In genomic region chr4:15513545-15513944, GRCh38 we compare ENCODE assay signal across 1 cellular context.
TF ChIP-seq lines count a peak whose summit lies in the region.

No MANE protein-coding gene starts in this region.

TF ChIP-seq in IMR-90, 13 proteins besides CTCF, POLR2A, EP300 and RAD21:
- TF ChIP-seq RFX5 (IDR thresholded peaks at IDR 0.05; ENCODE audit: low read depth, low read length), result no peak
- no peak for TF ChIP-seq NFE2L2 (IDR thresholded peaks at IDR 0.05; ENCODE audit: low read depth, low read length)
- TF ChIP-seq BHLHE40 (IDR thresholded peaks at IDR 0.05; ENCODE audit: low read depth, low read length), result no peak
- TF ChIP-seq, protein P1, sequence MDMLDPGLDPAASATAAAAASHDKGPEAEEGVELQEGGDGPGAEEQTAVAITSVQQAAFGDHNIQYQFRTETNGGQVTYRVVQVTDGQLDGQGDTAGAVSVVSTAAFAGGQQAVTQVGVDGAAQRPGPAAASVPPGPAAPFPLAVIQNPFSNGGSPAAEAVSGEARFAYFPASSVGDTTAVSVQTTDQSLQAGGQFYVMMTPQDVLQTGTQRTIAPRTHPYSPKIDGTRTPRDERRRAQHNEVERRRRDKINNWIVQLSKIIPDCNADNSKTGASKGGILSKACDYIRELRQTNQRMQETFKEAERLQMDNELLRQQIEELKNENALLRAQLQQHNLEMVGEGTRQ (IDR thresholded peaks at IDR 0.05; ENCODE audit: low read depth, low read length), result no peak
- TF ChIP-seq, protein P2, sequence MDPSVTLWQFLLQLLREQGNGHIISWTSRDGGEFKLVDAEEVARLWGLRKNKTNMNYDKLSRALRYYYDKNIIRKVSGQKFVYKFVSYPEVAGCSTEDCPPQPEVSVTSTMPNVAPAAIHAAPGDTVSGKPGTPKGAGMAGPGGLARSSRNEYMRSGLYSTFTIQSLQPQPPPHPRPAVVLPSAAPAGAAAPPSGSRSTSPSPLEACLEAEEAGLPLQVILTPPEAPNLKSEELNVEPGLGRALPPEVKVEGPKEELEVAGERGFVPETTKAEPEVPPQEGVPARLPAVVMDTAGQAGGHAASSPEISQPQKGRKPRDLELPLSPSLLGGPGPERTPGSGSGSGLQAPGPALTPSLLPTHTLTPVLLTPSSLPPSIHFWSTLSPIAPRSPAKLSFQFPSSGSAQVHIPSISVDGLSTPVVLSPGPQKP (IDR thresholded peaks at IDR 0.05; ENCODE audit: borderline replicate concordance, low read depth, low read length), result no peak
- TF ChIP-seq CHD1 (IDR thresholded peaks at IDR 0.05; ENCODE audit: low read depth, low read length), result no peak
- no peak for TF ChIP-seq MAFK (IDR thresholded peaks at IDR 0.05; ENCODE audit: low read depth, low read length)
- no peak for TF ChIP-seq MAZ (IDR thresholded peaks at IDR 0.05; ENCODE audit: borderline replicate concordance, low read depth, low read length)
- TF ChIP-seq MXI1 (IDR thresholded peaks at IDR 0.05; ENCODE audit: borderline replicate concordance, low read depth, low read length), result no peak
- no peak for TF ChIP-seq SMC3 (IDR thresholded peaks at IDR 0.05; ENCODE audit: low read depth, low read length)
- TF ChIP-seq FOS (IDR thresholded peaks at IDR 0.05; ENCODE audit: low read depth, low read length), result no peak
- TF ChIP-seq CEBPB (IDR thresholded peaks at IDR 0.05; ENCODE audit: low read depth, low read length), result no peak
- TF ChIP-seq RCOR1 (IDR thresholded peaks at IDR 0.05; ENCODE audit: insufficient replicate concordance, low read length), result no peak
